32 cellular contexts compared by ENCODE assay signal in genomic region chr16:55072976-55073375, GRCh38.
DNase-seq lines count a peak whose midpoint lies in the region; ATAC-seq, FAIRE-seq and TF ChIP-seq lines count a peak whose summit lies in the region.
"Had no signal": no experiment of that assay in that cellular context is flagged by ENCODE, and none has a peak within 500 bp of the region (broad histone marks: within the 10 kb centered on the region; RNA-seq: fewer than 3 reads in every experiment).

No MANE protein-coding gene starts in this region.

- no peak for ATAC-seq in K562
- ATAC-seq: A549; CD8-positive, alpha-beta T cell had no signal

- H3K36me3 ChIP-seq in HEK293 (ENCODE audit: control insufficient read depth in 2 of 2, insufficient read depth in 1 of 2, low read length in 2 of 2): no peaks in the 10 kb centered on the region
- no peaks in the 10 kb centered on the region for H3K36me3 ChIP-seq in K562 (ENCODE audit: control insufficient read depth, insufficient read depth, low read length)
- H3K36me3 ChIP-seq: BE2C; BLaER1; BLaER1 treated with 17β-estradiol and CSF1 and Interleukin-3, amounts not matched to agents 10 nM and 100 nM had no signal

- no peak for TF ChIP-seq POLR2A in K562 (conservative IDR thresholded peaks at IDR 0.05)

- WGBS in K562 (ENCODE audit: insufficient coverage, low coverage, missing lambda C conversion rate): 0% methylated on average over 1 of the region's 1 CpG

- no peak for TF ChIP-seq CTCF in HEK293 (tag by site-specific recombination; IDR thresholded peaks at IDR 0.05)
- TF ChIP-seq CTCF in K562 (IDR thresholded peaks at IDR 0.05 in 2 of 3, conservative IDR thresholded peaks at IDR 0.05 in 1 of 3; ENCODE audit: insufficient read depth in 2 of 3, low read depth in 1 of 3, low read length in 3 of 3): no peak
- TF ChIP-seq CTCF in MCF 10A (IDR thresholded peaks at IDR 0.05; ENCODE audit: unreplicated experiment): no peak

- H3K9me3 ChIP-seq in HEK293 (ENCODE audit: control insufficient read depth, insufficient read depth, low read depth, low read length) (no peaks in the 10 kb centered on the region), K562 (replicated peaks; ENCODE audit: control insufficient read depth, insufficient read depth, low read depth, low read length) (no peaks in the 10 kb centered on the region)
- H3K9me3 ChIP-seq: A549, BE2C had no signal

- in situ Hi-C loops in K562 (cut with MboI): no loop called here

- no TSS peak for BruUV-seq in K562 (replicated peaks; lab: Mats Ljungman, UMichigan)
- no TSS peak for BruUV-seq in MCF 10A (replicated peaks; lab: Mats Ljungman, UMichigan)

- peaks cover 6% of the 10 kb centered on the region for H3K4me1 Mint-ChIP-seq in MCF 10A (ENCODE audit: insufficient read depth, unreplicated experiment)
- H3K4me1 Mint-ChIP-seq: B cell; CD14-positive monocyte; CD4-positive, alpha-beta memory T cell; CD4-positive, CD25-positive, alpha-beta regulatory T cell; CD8-positive, alpha-beta memory T cell had no signal

- no peak for DNase-seq in K562 (ENCODE audit: extremely low read depth in 1 of 4, low spot score in 3 of 4)
- DNase-seq in activated CD4-positive, alpha-beta T cell treated with anti-CD3 and anti-CD28 coated beads for 48 hours: no peak
- DNase-seq in MCF 10A (ENCODE audit: unreplicated experiment): no peak
- DNase-seq: 8988T; ACHN; AML-193; BE2C; C1 segment of cervical spinal cord; Calu3; CD4-positive, alpha-beta memory T cell; CD4-positive, alpha-beta T cell; CD4-positive, CD25-positive, alpha-beta regulatory T cell; CD8-positive, alpha-beta memory T cell; CD8-positive, alpha-beta T cell; COR-L47; DMS 273 treated with DMSO at 0.1 percent for 48 hours; DMS153; DMS53; DMS79; DMS79 treated with DMSO at 0.1 percent for 48 hours; DND-41; EL had no signal

- CTCF ChIA-PET in HEK293 (lab: Yijun Ruan, JAX) (no interaction called here), K562 (lab: Yijun Ruan, JAX; ENCODE audit: low intra/inter-chr PET ratio) (no interaction called here), MCF 10A (lab: Yijun Ruan, JAX) (interaction anchor here (0.6 kb wide), 1 partner anchor 37 kb away, joined by 3 read pairs; no protein-coding TSS in a partner anchor)

- H3K4me2 ChIP-seq in K562 (ENCODE audit: insufficient read depth, low read length): no peak overlapping the region
- H3K4me2 ChIP-seq: A549; BLaER1; BLaER1 treated with 17β-estradiol and CSF1 and Interleukin-3, amounts not matched to agents 10 nM and 100 nM had no signal

- H3K4me3 Mint-ChIP-seq in MCF 10A (ENCODE audit: unreplicated experiment): no peak overlapping the region
- H3K4me3 Mint-ChIP-seq: B cell; CD14-positive monocyte; CD4-positive, alpha-beta memory T cell; CD4-positive, alpha-beta T cell; CD4-positive, CD25-positive, alpha-beta regulatory T cell; CD8-positive, alpha-beta memory T cell; CD8-positive, alpha-beta T cell had no signal

- TF ChIP-seq EP300 in K562 (IDR thresholded peaks at IDR 0.05; ENCODE audit: low read length): no peak

- H3K27me3 Mint-ChIP-seq in MCF 10A (ENCODE audit: insufficient read depth, unreplicated experiment): no peaks in the 10 kb centered on the region
- H3K27me3 Mint-ChIP-seq: CD4-positive, CD25-positive, alpha-beta regulatory T cell had no signal

- H3K36me3 Mint-ChIP-seq in MCF 10A (ENCODE audit: insufficient read depth, unreplicated experiment): no peaks in the 10 kb centered on the region
- H3K36me3 Mint-ChIP-seq: CD14-positive monocyte; CD4-positive, alpha-beta memory T cell; CD4-positive, CD25-positive, alpha-beta regulatory T cell; CD8-positive, alpha-beta memory T cell; CD8-positive, alpha-beta T cell had no signal

- H3K79me2 ChIP-seq in K562 (ENCODE audit: control insufficient read depth, insufficient read depth, low read length): no peaks in the 10 kb centered on the region

- H3K9me3 Mint-ChIP-seq in MCF 10A (ENCODE audit: unreplicated experiment): no peaks in the 10 kb centered on the region
- H3K9me3 Mint-ChIP-seq: CD4-positive, alpha-beta T cell; CD8-positive, alpha-beta T cell had no signal

- no peaks in the 10 kb centered on the region; a peak in 2 of 5 replicates for H3K27me3 ChIP-seq in K562 (ENCODE audit: control insufficient read depth in 2 of 2, insufficient read depth in 2 of 2, low read length in 2 of 2)
- H3K27me3 ChIP-seq: BE2C; BLaER1; BLaER1 treated with 17β-estradiol and CSF1 and Interleukin-3, amounts not matched to agents 10 nM and 100 nM had no signal

- TF ChIP-seq RAD21 in K562 (CRISPR knock-in tag; conservative IDR thresholded peaks at IDR 0.05 in 1 of 2, IDR thresholded peaks at IDR 0.05 in 1 of 2): no peak

- H3K4me1 ChIP-seq in HEK293 (ENCODE audit: control insufficient read depth, insufficient read depth, low read length): no peaks in the 10 kb centered on the region
- H3K4me1 ChIP-seq in K562 (replicated peaks in 1 of 2; ENCODE audit: control insufficient read depth in 2 of 2, insufficient read depth in 2 of 2, low read length in 2 of 2): no peaks in the 10 kb centered on the region
- H3K4me1 ChIP-seq: A549; BE2C; BLaER1; BLaER1 treated with 17β-estradiol and CSF1 and Interleukin-3, amounts not matched to agents 10 nM and 100 nM had no signal

- intact Hi-C loops in K562 (cut with micrococcal nuclease): no loop called here
- intact Hi-C loops in MCF 10A (cut with micrococcal nuclease): no loop called here

- H3K9me1 ChIP-seq in K562 (ENCODE audit: control insufficient read depth, insufficient read depth, low read length): no peaks in the 10 kb centered on the region

- no peak overlapping the region for H3K27ac ChIP-seq in HEK293 (ENCODE audit: extremely low read depth, low read depth, low read length)
- no peak overlapping the region for H3K27ac ChIP-seq in K562 (ENCODE audit: extremely low read depth, low read depth, low read length)
- H3K27ac ChIP-seq: 22Rv1; A549; BLaER1; BLaER1 treated with 17β-estradiol and CSF1 and Interleukin-3, amounts not matched to agents 10 nM and 100 nM; C4-2B had no signal

- H3K4me3 ChIP-seq in HEK293 (ENCODE audit: low read depth, low read length) (no peak overlapping the region), K562 (no peak overlapping the region)
- H3K4me3 ChIP-seq: A549; BLaER1; BLaER1 treated with 17β-estradiol and CSF1 and Interleukin-3, amounts not matched to agents 10 nM and 100 nM had no signal

- no peaks in the 10 kb centered on the region for H4K20me1 ChIP-seq in K562 (replicated peaks; ENCODE audit: control insufficient read depth, insufficient read depth, low read length)
- H4K20me1 ChIP-seq: BLaER1; BLaER1 treated with 17β-estradiol and CSF1 and Interleukin-3, amounts not matched to agents 10 nM and 100 nM had no signal

- no peak overlapping the region for H2AFZ ChIP-seq in K562 (ENCODE audit: low read depth, low read length)

- no peak overlapping the region for H3K27ac Mint-ChIP-seq in MCF 10A (ENCODE audit: low read depth, unreplicated experiment)
- H3K27ac Mint-ChIP-seq: B cell; CD14-positive monocyte; CD4-positive, alpha-beta memory T cell; CD4-positive, alpha-beta T cell; CD4-positive, CD25-positive, alpha-beta regulatory T cell; CD8-positive, alpha-beta T cell had no signal

- no peak overlapping the region for H3K9ac ChIP-seq in K562 (ENCODE audit: insufficient read depth in 1 of 2, low read depth in 2 of 2, low read length in 2 of 2)
- H3K9ac ChIP-seq: BLaER1; BLaER1 treated with 17β-estradiol and CSF1 and Interleukin-3, amounts not matched to agents 10 nM and 100 nM had no signal

- no peak for FAIRE-seq in K562 (lab: Jason Lieb, UNC)
- FAIRE-seq: A204.1, A549, D721Med had no signal

- POLR2A ChIA-PET in HEK293 (lab: Yijun Ruan, JAX): no interaction called here
- POLR2A ChIA-PET in K562 (lab: Yijun Ruan, JAX): no interaction called here
- POLR2A ChIA-PET in MCF 10A (lab: Yijun Ruan, JAX): no interaction called here

TF ChIP-seq in HEK293, 187 proteins besides CTCF, POLR2A, EP300 and RAD21:
- TF ChIP-seq ZNF10 (tag by site-specific recombination; IDR thresholded peaks at IDR 0.05): peak; percentile 57
- no peak for TF ChIP-seq ZNF626 (tag by site-specific recombination; IDR thresholded peaks at IDR 0.05)

TF ChIP-seq in K562, 482 proteins besides CTCF, POLR2A, EP300 and RAD21:
- TF ChIP-seq ATF2 (CRISPR knock-in tag; IDR thresholded peaks at IDR 0.05): no peak
- TF ChIP-seq ZNF134 (CRISPR knock-in tag; conservative IDR thresholded peaks at IDR 0.05): peak; percentile 55
